Comparison of ENCODE assay signal across 27 cellular contexts in genomic region chr12:38163442-38163801, GRCh38.
"Had no signal": no experiment of that assay in that cellular context is flagged by ENCODE, and none has a peak within 500 bp of the region (broad histone marks: within the 10 kb centered on the region; RNA-seq: fewer than 3 reads in every experiment).

No MANE protein-coding gene starts in this region.

- DNase-seq: effector CD4-positive, alpha-beta T cell; endodermal cell; erythroblast; heart right ventricle; hypothalamus; lower lobe of right lung; midbrain; nucleus accumbens; stimulated activated CD4-positive, alpha-beta T cell treated with anti-CD3 and anti-CD28 coated beads, Interleukin-2, amount 100 ng/mL, for 24 hours; stimulated activated CD4-positive, alpha-beta T cell treated with anti-CD3 and anti-CD28 coated beads, Interleukin-4, amount 100 ng/mL, for 4 hours; stimulated activated naive CD4-positive, alpha-beta T cell; stomach; substantia nigra; trophoblast cell had no signal

- H3K9me3 ChIP-seq: lower lobe of right lung, pancreas, prostate gland, thoracic aorta had no signal

- H3K27me3 ChIP-seq: heart right ventricle, left lung, neural progenitor cell, pancreas, stomach had no signal

- H3K4me3 Mint-ChIP-seq: endodermal cell; memory B cell; natural killer cell treated with Interleukin-12 subunit alpha and Interleukin-12 subunit beta and Interleukin-15 and Interleukin-18, amount 100 ng/mL, for 72 hours; neural progenitor cell had no signal

- H3K4me3 ChIP-seq: coronary artery, heart right ventricle, left lung, lower lobe of right lung, neural progenitor cell, pancreas, prostate gland, stomach, thoracic aorta had no signal

- H3K36me3 ChIP-seq: heart right ventricle, left lung, lower lobe of right lung, neural progenitor cell, pancreas, prostate gland, stomach, thoracic aorta had no signal

- FAIRE-seq: endothelial cell of umbilical vein, frontal cortex, islet of Langerhans, pancreas, urothelium cell line had no signal

- H3K27ac ChIP-seq: coronary artery, heart right ventricle, left lung, lower lobe of right lung, neural progenitor cell, pancreas, prostate gland, stomach, thoracic aorta had no signal

- ATAC-seq: heart right ventricle; left lung; lower lobe of right lung; natural killer cell treated with Interleukin-12 subunit alpha and Interleukin-12 subunit beta and Interleukin-15 and Interleukin-18, amount 100 ng/mL, for 72 hours; pancreas; sciatic nerve had no signal

- H3K4me1 ChIP-seq: heart right ventricle, left lung, lower lobe of right lung, neural progenitor cell, pancreas, prostate gland, stomach had no signal

- H3K36me3 Mint-ChIP-seq: memory B cell; natural killer cell treated with Interleukin-12 subunit alpha and Interleukin-12 subunit beta and Interleukin-15 and Interleukin-18, amount 100 ng/mL, for 72 hours; neural progenitor cell had no signal

- H3K9ac ChIP-seq: neural progenitor cell had no signal

- H3K27ac Mint-ChIP-seq: endodermal cell; memory B cell; natural killer cell treated with Interleukin-12 subunit alpha and Interleukin-12 subunit beta and Interleukin-15 and Interleukin-18, amount 100 ng/mL, for 72 hours; neural progenitor cell had no signal

- H3K27me3 Mint-ChIP-seq: memory B cell; natural killer cell treated with Interleukin-12 subunit alpha and Interleukin-12 subunit beta and Interleukin-15 and Interleukin-18, amount 100 ng/mL, for 72 hours had no signal

- H3K4me1 Mint-ChIP-seq: endodermal cell, memory B cell, neural progenitor cell had no signal
